Comparison of ENCODE assay signal across 2 cellular contexts in genomic region chr12:85865905-85866304, GRCh38.
TF ChIP-seq lines count a peak whose summit lies in the region.

No MANE protein-coding gene starts in this region.

TF ChIP-seq in SK-N-SH, 30 proteins besides CTCF, POLR2A, EP300 and RAD21:
- TF ChIP-seq FOXJ3 (CRISPR knock-in tag; IDR thresholded peaks at IDR 0.05) (no peak), TCF12 (IDR thresholded peaks at IDR 0.05) (peak; percentile 24; the same call in 1 of the 2 replicates)

TF ChIP-seq in SK-N-SH treated with all-trans-retinoic acid at 6 μM for 48 hours, 23 proteins besides CTCF, POLR2A, EP300 and RAD21:
- TF ChIP-seq GLIS3 (CRISPR knock-in tag; IDR thresholded peaks at IDR 0.05), result no peak
- no peak for TF ChIP-seq RARB (CRISPR knock-in tag; IDR thresholded peaks at IDR 0.05)
- no peak for TF ChIP-seq CSDC2 (CRISPR knock-in tag; IDR thresholded peaks at IDR 0.05)
- no peak for TF ChIP-seq ESRRG (CRISPR knock-in tag; IDR thresholded peaks at IDR 0.05)
- TF ChIP-seq ZFP30 (CRISPR knock-in tag; IDR thresholded peaks at IDR 0.05), result no peak
- no peak for TF ChIP-seq TOX (CRISPR knock-in tag; IDR thresholded peaks at IDR 0.05; ENCODE audit: borderline replicate concordance)
- no peak for TF ChIP-seq SNAI2 (CRISPR knock-in tag; IDR thresholded peaks at IDR 0.05)
- TF ChIP-seq TCF4 (CRISPR knock-in tag; IDR thresholded peaks at IDR 0.05; ENCODE audit: borderline replicate concordance), result no peak
- no peak for TF ChIP-seq ZFP3 (CRISPR knock-in tag; IDR thresholded peaks at IDR 0.05)
- TF ChIP-seq BACH2 (CRISPR knock-in tag; IDR thresholded peaks at IDR 0.05; ENCODE audit: borderline replicate concordance), result no peak
- TF ChIP-seq ZNF70 (CRISPR knock-in tag; IDR thresholded peaks at IDR 0.05), result no peak
- no peak for TF ChIP-seq CREB5 (CRISPR knock-in tag; IDR thresholded peaks at IDR 0.05; ENCODE audit: low read depth)
- no peak for TF ChIP-seq ZNF565 (CRISPR knock-in tag; conservative IDR thresholded peaks at IDR 0.05; ENCODE audit: low read depth)
- TF ChIP-seq ARNTL (CRISPR knock-in tag; IDR thresholded peaks at IDR 0.05; ENCODE audit: borderline replicate concordance, low read depth), result no peak
- TF ChIP-seq ZNF8 (CRISPR knock-in tag; IDR thresholded peaks at IDR 0.05), result no peak
- no peak for TF ChIP-seq ISL1 (CRISPR knock-in tag; IDR thresholded peaks at IDR 0.05)
